Comparison of ENCODE assay signal across 18 cellular contexts in the genomic region with DNA sequence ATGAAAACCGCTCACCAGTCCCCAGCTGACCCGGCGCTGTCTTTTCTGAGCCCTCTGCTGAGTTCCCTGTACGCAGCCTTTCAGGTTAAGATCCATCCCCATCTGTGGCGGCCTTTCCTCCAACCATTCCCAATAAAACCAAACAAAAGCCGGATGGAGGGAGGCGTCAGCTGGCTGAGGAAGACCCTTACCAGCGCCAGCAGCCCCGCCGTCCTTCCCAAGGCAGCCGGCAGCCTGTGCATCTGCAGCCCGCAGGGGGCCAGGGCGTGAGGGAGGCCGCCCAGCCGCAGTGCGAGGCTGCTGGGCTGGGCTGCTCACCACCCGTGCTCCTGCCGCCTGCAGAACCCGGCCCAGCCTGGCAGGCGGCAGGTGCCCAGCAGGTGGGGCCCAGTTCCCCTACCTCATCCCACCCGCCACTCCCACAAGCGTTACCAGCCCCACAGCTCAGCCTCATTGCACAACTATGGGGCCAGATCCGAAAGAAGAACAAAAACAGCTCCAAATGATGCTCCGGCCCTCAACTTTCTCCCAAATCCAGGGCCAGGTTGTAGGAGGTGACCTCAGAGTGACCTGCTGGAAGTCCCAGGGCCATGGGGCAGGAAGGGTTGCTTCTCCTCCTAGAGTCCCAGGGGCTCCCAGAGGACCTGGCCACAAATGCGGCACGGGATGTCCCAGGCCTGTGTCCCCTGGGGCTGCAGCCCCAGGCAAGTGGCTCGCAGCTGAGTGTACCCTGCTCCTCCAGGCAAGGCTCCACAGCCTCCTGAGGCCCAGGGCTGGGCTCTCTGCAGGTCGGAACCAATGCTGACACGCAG. TPM values are rescaled to one million over a fixed set of nuclear protein-coding genes. Genes with fewer than 3 reads are reported as not detected.
DNase-seq lines count a peak whose midpoint lies in the region; ATAC-seq and TF ChIP-seq lines count a peak whose summit lies in the region.
"Had no signal": no experiment of that assay in that cellular context is flagged by ENCODE, and none has a peak within 500 bp of the region (broad histone marks: within the 10 kb centered on the region; RNA-seq: fewer than 3 reads in every experiment).

No MANE protein-coding gene starts in this region.

- CTCF ChIA-PET in SK-N-SH (lab: Yijun Ruan, JAX), result interaction anchor here (0.9 to 13.1 kb wide), 5 partner anchors 6 to 45 kb away, joined by 3 to 198 read pairs (median 13); a partner anchor contains a TSS

- peak; percentile 77 for DNase-seq in SK-N-SH
- peak; percentile 81 for DNase-seq in NCI-H2227 treated with DMSO at 0.1 percent for 48 hours (lab: John Stamatoyannopoulos, UW)
- no peak for DNase-seq in heart left ventricle
- DNase-seq in sigmoid colon, result peak; percentile 46
- no peak for DNase-seq in activated CD4-positive, alpha-beta T cell treated with anti-CD3 and anti-CD28 coated beads for 1 hour
- no peak for DNase-seq in CD1c-positive myeloid dendritic cell (ENCODE audit: extremely low spot score)
- DNase-seq in esophagus squamous epithelium (lab: John Stamatoyannopoulos, UW), result no peak
- DNase-seq: ACHN; activated CD4-positive, alpha-beta T cell treated with anti-CD3 and anti-CD28 coated beads, Interleukin-2, amount 50 U/mL, for 48 hours; Calu3; nucleus accumbens; T1000 had no signal

- TF ChIP-seq RAD21 in SK-N-SH (IDR thresholded peaks at IDR 0.05; ENCODE audit: low read length), result no peak

- H3F3A ChIP-seq in SK-N-SH (replicated peaks; ENCODE audit: insufficient read depth), result no peaks in the 10 kb centered on the region

- H3K4me3 ChIP-seq in SK-N-SH (ENCODE audit: low read depth in 2 of 2, low read length in 1 of 2), result no peak overlapping the region
- H3K4me3 ChIP-seq in heart left ventricle, result no peak overlapping the region
- H3K4me3 ChIP-seq in sigmoid colon, result no peak overlapping the region
- no peak overlapping the region for H3K4me3 ChIP-seq in esophagus squamous epithelium
- H3K4me3 ChIP-seq: ascending aorta, lung had no signal

- H3K27ac ChIP-seq in SK-N-SH (ENCODE audit: low read depth in 2 of 2, low read length in 1 of 2) (peak overlapping the region in 1 of 2 experiments; percentile 12; a peak in 1 of 4 replicates), heart left ventricle (peak overlapping the region in 5 of 12 donors; percentile 7 to 47 (median 23)), sigmoid colon (no peak overlapping the region), esophagus squamous epithelium (no peak overlapping the region)
- H3K27ac ChIP-seq: ascending aorta had no signal

- no peaks in the 10 kb centered on the region for H3K27me3 ChIP-seq in SK-N-SH (ENCODE audit: insufficient read depth)
- H3K27me3 ChIP-seq in heart left ventricle, result no peaks in the 10 kb centered on the region
- H3K27me3 ChIP-seq in sigmoid colon, result no peaks in the 10 kb centered on the region
- H3K27me3 ChIP-seq in esophagus squamous epithelium, result no peaks in the 10 kb centered on the region
- H3K27me3 ChIP-seq: ascending aorta, dorsolateral prefrontal cortex had no signal

- intact Hi-C loops in heart left ventricle (cut with DNase I) (loop anchor here in 4 of 10 donors (5.0 to 10.0 kb wide), 3 partner anchors 34 to 247 kb away; a partner anchor contains a TSS), sigmoid colon (cut with DNase I) (loop anchor here (10.0 kb wide), 1 partner anchor 247 kb away; no protein-coding TSS in a partner anchor), esophagus squamous epithelium (cut with DNase I) (no loop called here)

- no peak overlapping the region for H2AFZ ChIP-seq in SK-N-SH (ENCODE audit: low read depth)

- POLR2A ChIA-PET in SK-N-SH (lab: Yijun Ruan, JAX), result no interaction called here

- H3K4me1 ChIP-seq in SK-N-SH (ENCODE audit: control insufficient read depth in 1 of 2, insufficient read depth in 2 of 2, low read depth in 1 of 2, low read length in 1 of 2), result peaks cover 0 to 32% of the 10 kb centered on the region in 2 experiments; a peak in 1 of 4 replicates
- peaks cover 0 to 26% (median 2%) of the 10 kb centered on the region in 12 donors for H3K4me1 ChIP-seq in heart left ventricle
- H3K4me1 ChIP-seq in sigmoid colon, result no peaks in the 10 kb centered on the region
- no peaks in the 10 kb centered on the region for H3K4me1 ChIP-seq in esophagus squamous epithelium
- H3K4me1 ChIP-seq: ascending aorta had no signal

- no peaks in the 10 kb centered on the region for H3K9me3 ChIP-seq in SK-N-SH
- no peaks in the 10 kb centered on the region for H3K9me3 ChIP-seq in heart left ventricle
- H3K9me3 ChIP-seq in sigmoid colon, result no peaks in the 10 kb centered on the region
- H3K9me3 ChIP-seq in esophagus squamous epithelium, result no peaks in the 10 kb centered on the region
- H3K9me3 ChIP-seq: ascending aorta had no signal

- H3K9ac ChIP-seq in SK-N-SH, result no peak overlapping the region

- TF ChIP-seq POLR2A in heart left ventricle (IDR thresholded peaks at IDR 0.05), result no peak
- no peak for TF ChIP-seq POLR2A in sigmoid colon (IDR thresholded peaks at IDR 0.05)
- no peak for TF ChIP-seq POLR2A in esophagus squamous epithelium (IDR thresholded peaks at IDR 0.05)

- TF ChIP-seq CTCF in SK-N-SH (IDR thresholded peaks at IDR 0.05), result no peak
- no peak for TF ChIP-seq CTCF in heart left ventricle (IDR thresholded peaks at IDR 0.05)
- TF ChIP-seq CTCF in sigmoid colon (IDR thresholded peaks at IDR 0.05), result no peak
- TF ChIP-seq CTCF in esophagus squamous epithelium (IDR thresholded peaks at IDR 0.05), result no peak

- no peak overlapping the region for H3K4me2 ChIP-seq in SK-N-SH

- 98% methylated on average over 20 of the region's 29 CpGs for WGBS in SK-N-SH (ENCODE audit: low lambda C conversion rate)
- 48 to 62% (median 53%) methylated on average over 24 to 29 of the region's 29 CpGs for WGBS in heart left ventricle, 4 donors
- 70 to 79% methylated on average over 29 of the region's 29 CpGs for WGBS in sigmoid colon, 2 donors
- WGBS in esophagus squamous epithelium, 2 donors, result 70 to 87% methylated on average over 4 of the region's 29 CpGs

- no peaks in the 10 kb centered on the region for H3K9me2 ChIP-seq in SK-N-SH

- TF ChIP-seq EP300 in SK-N-SH (IDR thresholded peaks at IDR 0.05; ENCODE audit: borderline replicate concordance in 1 of 2, low read depth in 1 of 2, low read length in 1 of 2) (no peak), sigmoid colon (IDR thresholded peaks at IDR 0.05) (no peak)

- ATAC-seq in SK-N-SH treated with all-trans-retinoic acid at 6 μM for 48 hours (no peak), heart left ventricle (peak in 3 of 4 donors; percentile 20 to 37 (median 31))

- no peaks in the 10 kb centered on the region for H3K79me2 ChIP-seq in SK-N-SH (ENCODE audit: insufficient read depth)

- H3K36me3 ChIP-seq in SK-N-SH (replicated peaks in 1 of 2; ENCODE audit: control insufficient read depth in 1 of 2, insufficient read depth in 2 of 2, low read length in 1 of 2) (no peaks in the 10 kb centered on the region), heart left ventricle (peaks cover 0 to 23% (median 0%) of the 10 kb centered on the region in 9 donors), sigmoid colon (no peaks in the 10 kb centered on the region), esophagus squamous epithelium (peaks cover 0 to 15% (median 0%) of the 10 kb centered on the region in 3 donors)

- H4K20me1 ChIP-seq in SK-N-SH (ENCODE audit: insufficient read depth), result no peaks in the 10 kb centered on the region

TF ChIP-seq in SK-N-SH, 30 proteins besides CTCF, POLR2A, EP300 and RAD21:
- TF ChIP-seq FOXM1 (IDR thresholded peaks at IDR 0.05; ENCODE audit: low read depth), result no peak
- TF ChIP-seq MEF2A (IDR thresholded peaks at IDR 0.05; ENCODE audit: borderline replicate concordance, low read depth), result no peak
- no peak for TF ChIP-seq FOXJ3 (CRISPR knock-in tag; IDR thresholded peaks at IDR 0.05)
- TF ChIP-seq, protein P1, sequence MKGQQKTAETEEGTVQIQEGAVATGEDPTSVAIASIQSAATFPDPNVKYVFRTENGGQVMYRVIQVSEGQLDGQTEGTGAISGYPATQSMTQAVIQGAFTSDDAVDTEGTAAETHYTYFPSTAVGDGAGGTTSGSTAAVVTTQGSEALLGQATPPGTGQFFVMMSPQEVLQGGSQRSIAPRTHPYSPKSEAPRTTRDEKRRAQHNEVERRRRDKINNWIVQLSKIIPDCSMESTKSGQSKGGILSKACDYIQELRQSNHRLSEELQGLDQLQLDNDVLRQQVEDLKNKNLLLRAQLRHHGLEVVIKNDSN (IDR thresholded peaks at IDR 0.05; ENCODE audit: borderline replicate concordance, low read depth), result no peak
TF ChIP-seq in SK-N-SH: peak in this region for 0.

TF ChIP-seq in SK-N-SH treated with all-trans-retinoic acid at 6 μM for 48 hours, 23 proteins besides CTCF, POLR2A, EP300 and RAD21 (continues in another document):
- TF ChIP-seq RARB (CRISPR knock-in tag; IDR thresholded peaks at IDR 0.05), result no peak
- TF ChIP-seq, protein P2, sequence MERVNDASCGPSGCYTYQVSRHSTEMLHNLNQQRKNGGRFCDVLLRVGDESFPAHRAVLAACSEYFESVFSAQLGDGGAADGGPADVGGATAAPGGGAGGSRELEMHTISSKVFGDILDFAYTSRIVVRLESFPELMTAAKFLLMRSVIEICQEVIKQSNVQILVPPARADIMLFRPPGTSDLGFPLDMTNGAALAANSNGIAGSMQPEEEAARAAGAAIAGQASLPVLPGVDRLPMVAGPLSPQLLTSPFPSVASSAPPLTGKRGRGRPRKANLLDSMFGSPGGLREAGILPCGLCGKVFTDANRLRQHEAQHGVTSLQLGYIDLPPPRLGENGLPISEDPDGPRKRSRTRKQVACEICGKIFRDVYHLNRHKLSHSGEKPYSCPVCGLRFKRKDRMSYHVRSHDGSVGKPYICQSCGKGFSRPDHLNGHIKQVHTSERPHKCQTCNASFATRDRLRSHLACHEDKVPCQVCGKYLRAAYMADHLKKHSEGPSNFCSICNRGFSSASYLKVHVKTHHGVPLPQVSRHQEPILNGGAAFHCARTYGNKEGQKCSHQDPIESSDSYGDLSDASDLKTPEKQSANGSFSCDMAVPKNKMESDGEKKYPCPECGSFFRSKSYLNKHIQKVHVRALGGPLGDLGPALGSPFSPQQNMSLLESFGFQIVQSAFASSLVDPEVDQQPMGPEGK (CRISPR knock-in tag; IDR thresholded peaks at IDR 0.05; ENCODE audit: borderline replicate concordance), result no peak

RNA-seq across cellular contexts. Expression of a gene that starts 23.8 kb away (rescaled TPM):
- polyA plus RNA-seq in SK-N-SH (2012; rRNA removed) (not detected in 2 replicates), heart left ventricle (under 1 TPM; 0.03 to 0.11 TPM), sigmoid colon (under 1 TPM in 1 of 3 donors, not detected in 2; 0.03 TPM)
- polyA plus RNA-seq in SK-N-SH (2012; cell fraction: cytosol; rRNA removed), result 0.01 TPM in 1 of 2 replicates, not detected in the other
- polyA plus RNA-seq in SK-N-SH (2012; cell fraction: nucleus; rRNA removed), result 0.01 and 0.05 TPM in 2 replicates
- total RNA-seq in heart left ventricle (under 1 TPM in 4 of 9 donors, not detected in 5; 0.05 to 0.38 (median 0.09) TPM), sigmoid colon (1 to 10 TPM in 1 of 4 donors, under 1 TPM in 2, not detected in 1; 0.27 to 1.1 (median 0.49) TPM), esophagus squamous epithelium (under 1 TPM in 1 of 4 donors, not detected in 3; 0.38 TPM)
- total RNA-seq: ascending aorta, HT1080, MCF 10A had no signal

RNA-seq across cellular contexts. Expression of a gene that starts 45.5 kb away (rescaled TPM):
- polyA plus RNA-seq in SK-N-SH (2012; rRNA removed) (3.5 and 4.3 TPM in 2 replicates), heart left ventricle (1 to 10 TPM; 2.1 to 3.5 TPM), sigmoid colon (1 to 10 TPM; 1.2 to 2.3 (median 1.4) TPM)
- 1.8 and 4.2 TPM in 2 replicates for polyA plus RNA-seq in SK-N-SH (2012; cell fraction: cytosol; rRNA removed)
- 5.6 and 9.4 TPM in 2 replicates for polyA plus RNA-seq in SK-N-SH (2012; cell fraction: nucleus; rRNA removed)
- total RNA-seq in heart left ventricle (1 to 10 TPM; 1.1 to 9.0 (median 3.4) TPM), sigmoid colon (10 to 100 TPM in 1 of 4 donors, 1 to 10 TPM in 3; 5.6 to 10.8 (median 6.7) TPM), esophagus squamous epithelium (1 to 10 TPM in 2 of 4 donors, under 1 TPM in 1, not detected in 1; 0.35 to 3.1 (median 1.8) TPM)
- total RNA-seq: MCF 10A had no signal

Comparison
In these comparisons a context has a peak if more than half of its experiments do, and no peak if none do; other contexts are left out.
1. DNase-seq: peak in SK-N-SH (single experiment), NCI-H2227 treated with DMSO at 0.1 percent for 48 hours (single experiment) and sigmoid colon (single experiment); none in heart left ventricle (0 of 5), activated CD4-positive, alpha-beta T cell treated with anti-CD3 and anti-CD28 coated beads for 1 hour (single experiment), CD1c-positive myeloid dendritic cell (single experiment) and esophagus squamous epithelium (single experiment).